1 cellular context compared by ENCODE assay signal in genomic region chr12:62655524-62656160, GRCh38.
TF ChIP-seq lines count a peak whose summit lies in the region.

No MANE protein-coding gene starts in this region.

TF ChIP-seq in H1, 55 proteins besides CTCF, POLR2A, EP300 and RAD21:
- TF ChIP-seq YY1 (IDR thresholded peaks at IDR 0.05; ENCODE audit: low read depth, low read length) (peak; percentile 83), EGR1 (IDR thresholded peaks at IDR 0.05; ENCODE audit: borderline replicate concordance, low read depth, low read length) (peak; percentile 42; the same call in 1 of the 2 replicates), SP1 (IDR thresholded peaks at IDR 0.05; ENCODE audit: low read depth, low read length) (peak; percentile 13; the same call in 1 of the 2 replicates), NRF1 (IDR thresholded peaks at IDR 0.05; ENCODE audit: low read depth, low read length) (no peak), KDM1A (IDR thresholded peaks at IDR 0.05; ENCODE audit: borderline replicate concordance, low read length) (0 out of 2 replicates have a peak, but pooled peaks have one; percentile 15), POU5F1 (IDR thresholded peaks at IDR 0.05; ENCODE audit: low read depth, low read length) (0 out of 2 replicates have a peak, but pooled peaks have one; percentile 4), JUND (IDR thresholded peaks at IDR 0.05; ENCODE audit: low read length) (no peak)
